Comparison of ENCODE assay signal across 16 cellular contexts in genomic region chr16:89166696-89167424, GRCh38. TPM values are rescaled to one million over a fixed set of nuclear protein-coding genes. Genes with fewer than 3 reads are reported as not detected.
A peak's percentile ranks its signal among the peaks of the same experiment; 100 is the strongest.
DNase-seq lines count a peak whose midpoint lies in the region; FAIRE-seq and TF ChIP-seq lines count a peak whose summit lies in the region.
"Had no signal": no experiment of that assay in that cellular context is flagged by ENCODE, and none has a peak within 500 bp of the region (broad histone marks: within the 10 kb centered on the region; RNA-seq: fewer than 3 reads in every experiment).

No MANE protein-coding gene starts in this region.

- CTCF ChIA-PET in mammary epithelial cell (lab: Charles Lee; ENCODE audit: low non-redundant PET) = interaction anchor here (0.6 to 0.8 kb wide), 3 partner anchors 196 to 362 kb away, joined by 3 to 6 read pairs (median 4); no protein-coding TSS in a partner anchor
- CTCF ChIA-PET in MCF 10A (lab: Yijun Ruan, JAX) = interaction anchor here (0.5 to 2.4 kb wide), 31 partner anchors 11 to 1386 kb away, joined by 3 to 13 read pairs (median 4); partner anchors contain the start of genes APRT, GALNS and TRAPPC2L

- no peak overlapping the region for H3K4me3 Mint-ChIP-seq in MCF 10A (ENCODE audit: unreplicated experiment)
- H3K4me3 Mint-ChIP-seq: activated CD4-positive, alpha-beta T cell treated with anti-CD3 and anti-CD28 coated beads, Interleukin-2, amount 10 ng/mL, durations not matched to agents 7 days and 5 days; activated naive CD4-positive, alpha-beta T cell treated with anti-CD3 and anti-CD28 coated beads, Interleukin-2, amount 10 ng/mL, durations not matched to agents 7 days and 5 days; CD4-positive, CD25-positive, alpha-beta regulatory T cell; T-helper 2 cell treated with Interferon-gamma antibody and Interleukin-4, amounts not matched to agents 5 μg/mL and 100 μg/mL, for 36 hours had no signal

- H3K9me3 Mint-ChIP-seq in MCF 10A (ENCODE audit: unreplicated experiment) = no peaks in the 10 kb centered on the region
- H3K9me3 Mint-ChIP-seq: activated CD4-positive, alpha-beta T cell treated with anti-CD3 and anti-CD28 coated beads, Interleukin-2, amount 10 ng/mL, durations not matched to agents 7 days and 5 days; activated naive CD4-positive, alpha-beta T cell treated with anti-CD3 and anti-CD28 coated beads, Interleukin-2, amount 10 ng/mL, durations not matched to agents 7 days and 5 days; CD4-positive, CD25-positive, alpha-beta regulatory T cell; T-helper 2 cell treated with Interferon-gamma antibody and Interleukin-4, amounts not matched to agents 5 μg/mL and 100 μg/mL, for 36 hours had no signal

- H3K79me2 ChIP-seq in mammary epithelial cell (ENCODE audit: insufficient read depth, low read length) = no peaks in the 10 kb centered on the region

- no peaks in the 10 kb centered on the region for H3K36me3 ChIP-seq in mammary epithelial cell (ENCODE audit: insufficient read depth, low read length)
- H3K36me3 ChIP-seq in WERI-Rb-1 = no peaks in the 10 kb centered on the region
- H3K36me3 ChIP-seq in iPS-15b (ENCODE audit: control insufficient read depth, insufficient read depth, low read length) = no peaks in the 10 kb centered on the region
- no peaks in the 10 kb centered on the region for H3K36me3 ChIP-seq in spleen
- H3K36me3 ChIP-seq: left lung, SJSA1, upper lobe of left lung had no signal

- no peaks in the 10 kb centered on the region for H4K20me1 ChIP-seq in mammary epithelial cell (ENCODE audit: insufficient read depth, low read length)

- H3K27me3 ChIP-seq in mammary epithelial cell (ENCODE audit: insufficient read depth, low read length) (no peaks in the 10 kb centered on the region), WERI-Rb-1 (ENCODE audit: insufficient read depth, low read depth, severe bottlenecking) (no peaks in the 10 kb centered on the region), iPS-15b (ENCODE audit: control insufficient read depth, insufficient read depth, low read length) (peaks cover 4% of the 10 kb centered on the region), spleen (replicated peaks in 1 of 7) (peaks cover 0 to 67% (median 14%) of the 10 kb centered on the region in 7 donors)

- H3K4me3 ChIP-seq in mammary epithelial cell (replicated peaks in 1 of 3; ENCODE audit: insufficient read depth in 1 of 3, low read depth in 2 of 3, low read length in 3 of 3) = peak overlapping the region in 1 of 3 experiments; percentile 12
- H3K4me3 ChIP-seq in WERI-Rb-1 (ENCODE audit: low read depth, low read length) = no peak overlapping the region
- no peak overlapping the region for H3K4me3 ChIP-seq in iPS-15b (ENCODE audit: low read depth, low read length)
- H3K4me3 ChIP-seq in spleen = peak overlapping the region in 6 of 8 donors; percentile 14 to 53 (median 30)
- H3K4me3 ChIP-seq: left lung, SJSA1 had no signal

- H3K4me1 ChIP-seq in mammary epithelial cell (ENCODE audit: insufficient read depth, low read length) (peaks cover 29% of the 10 kb centered on the region), iPS-15b (ENCODE audit: control insufficient read depth, insufficient read depth, low read length) (peaks cover 3% of the 10 kb centered on the region), spleen (peaks cover 15 to 68% (median 36%) of the 10 kb centered on the region in 6 donors)

- no peak for TF ChIP-seq POLR2A in spleen (IDR thresholded peaks at IDR 0.05)

- H3K27me3 Mint-ChIP-seq in MCF 10A (ENCODE audit: insufficient read depth, unreplicated experiment) = no peaks in the 10 kb centered on the region
- H3K27me3 Mint-ChIP-seq: CD4-positive, CD25-positive, alpha-beta regulatory T cell had no signal

- H3K27ac ChIP-seq in mammary epithelial cell (ENCODE audit: insufficient read depth, low read depth, low read length) (no peak overlapping the region), WERI-Rb-1 (peak overlapping the region; percentile 56), spleen (peak overlapping the region in 5 of 8 donors; percentile 58 to 66 (median 60))
- H3K27ac ChIP-seq: left lung, SJSA1, upper lobe of left lung had no signal

- peak overlapping the region; percentile 65 for H2AFZ ChIP-seq in mammary epithelial cell (ENCODE audit: low read depth, low read length)

- no peak for FAIRE-seq in HTR-8/SVneo (lab: Jason Lieb, UNC)
- FAIRE-seq: colon had no signal

- 90% methylated on average over 8 of the region's 18 CpGs for WGBS in mammary epithelial cell (ENCODE audit: low coverage, missing lambda C conversion rate)
- 61 to 72% (median 65%) methylated on average over 6 to 18 of the region's 18 CpGs for WGBS in spleen, 5 donors

- no peaks in the 10 kb centered on the region for H3K36me3 Mint-ChIP-seq in MCF 10A (ENCODE audit: insufficient read depth, unreplicated experiment)
- H3K36me3 Mint-ChIP-seq: activated naive CD4-positive, alpha-beta T cell treated with anti-CD3 and anti-CD28 coated beads, Interleukin-2, amount 10 ng/mL, durations not matched to agents 7 days and 5 days; CD4-positive, CD25-positive, alpha-beta regulatory T cell had no signal

- no peak overlapping the region for H3K27ac Mint-ChIP-seq in MCF 10A (ENCODE audit: low read depth, unreplicated experiment)
- H3K27ac Mint-ChIP-seq: activated CD4-positive, alpha-beta T cell treated with anti-CD3 and anti-CD28 coated beads, Interleukin-2, amount 10 ng/mL, durations not matched to agents 7 days and 5 days; activated naive CD4-positive, alpha-beta T cell treated with anti-CD3 and anti-CD28 coated beads, Interleukin-2, amount 10 ng/mL, durations not matched to agents 7 days and 5 days; T-helper 2 cell treated with Interferon-gamma antibody and Interleukin-4, amounts not matched to agents 5 μg/mL and 100 μg/mL, for 36 hours had no signal

- no TSS peak for BruUV-seq in mammary epithelial cell (replicated peaks; lab: Mats Ljungman, UMichigan)
- BruUV-seq in MCF 10A (replicated peaks; lab: Mats Ljungman, UMichigan) = no TSS peak

- peaks cover 12% of the 10 kb centered on the region for H3K4me1 Mint-ChIP-seq in MCF 10A (ENCODE audit: insufficient read depth, unreplicated experiment)

- dilution Hi-C loops in mammary epithelial cell (cut with HindIII; ENCODE audit: low sequenced_read_pairs) = no loop called here

- POLR2A ChIA-PET in MCF 10A (lab: Yijun Ruan, JAX) = interaction anchor here (1.1 kb wide), 1 partner anchor 354 kb away, joined by 8 read pairs; the partner anchor contains the start of gene APRT

- H3K9ac ChIP-seq in mammary epithelial cell (ENCODE audit: insufficient read depth, low read length) = no peak overlapping the region
- H3K9ac ChIP-seq in iPS-15b (ENCODE audit: low read depth, low read length) = peak overlapping the region; percentile 47

- in situ Hi-C loops in mammary epithelial cell (cut with MboI; ENCODE audit: low sequenced_read_pairs in 2 of 2) = loop anchor here (10.0 to 25.0 kb wide), 4 partner anchors 232 to 432 kb away; partner anchors contain the start of genes APRT (in 2 of the 2) and CDT1 (in 1 of the 2)

- no peak for DNase-seq in mammary epithelial cell
- DNase-seq in MCF 10A (ENCODE audit: unreplicated experiment) = no peak
- no peak for DNase-seq in WERI-Rb-1
- DNase-seq in spleen = no peak
- no peak for DNase-seq in D341Med (ENCODE audit: low spot score)
- no peak for DNase-seq in HTR-8/SVneo (ENCODE audit: insufficient read length, low spot score)
- DNase-seq in DMS153 (lab: John Stamatoyannopoulos, UW) = no peak

- H3K4me2 ChIP-seq in mammary epithelial cell (ENCODE audit: insufficient read depth, low read depth, low read length) = peak overlapping the region; percentile 55

- H3K9me3 ChIP-seq in mammary epithelial cell (replicated peaks; ENCODE audit: insufficient read depth, low read length) = no peaks in the 10 kb centered on the region
- no peaks in the 10 kb centered on the region for H3K9me3 ChIP-seq in WERI-Rb-1 (ENCODE audit: severe bottlenecking)
- H3K9me3 ChIP-seq in iPS-15b (ENCODE audit: control insufficient read depth, insufficient read depth, low read length) = no peaks in the 10 kb centered on the region
- no peaks in the 10 kb centered on the region for H3K9me3 ChIP-seq in spleen
- H3K9me3 ChIP-seq: left lung, SJSA1, upper lobe of left lung had no signal

- intact Hi-C loops in mammary epithelial cell (cut with micrococcal nuclease) (loop anchor here (1.0 to 2.0 kb wide), 4 partner anchors 225 to 430 kb away; no protein-coding TSS in a partner anchor), MCF 10A (cut with micrococcal nuclease) (loop anchor here (1.0 kb wide), 2 partner anchors 351 to 355 kb away; no protein-coding TSS in a partner anchor), spleen (cut with DNase I; ENCODE audit: low total_unique reads) (loop anchor here (5.0 to 10.0 kb wide), 2 partner anchors 222 to 430 kb away; no protein-coding TSS in a partner anchor)

- TF ChIP-seq CTCF in mammary epithelial cell (conservative IDR thresholded peaks at IDR 0.05 in 1 of 2, IDR thresholded peaks at IDR 0.05 in 1 of 2; ENCODE audit: extremely low read depth in 1 of 2, insufficient read depth in 1 of 2, low read depth in 1 of 2, low read length in 2 of 2) (no peak), MCF 10A (IDR thresholded peaks at IDR 0.05; ENCODE audit: unreplicated experiment) (no peak), WERI-Rb-1 (IDR thresholded peaks at IDR 0.05; ENCODE audit: low read depth, low read length) (no peak), spleen (IDR thresholded peaks at IDR 0.05 in 8 of 11, conservative IDR thresholded peaks at IDR 0.05 in 3 of 11) (no peak)

RNA-seq across cellular contexts. Expression of gene CDH15, which starts 4.7 kb away (rescaled TPM):
- total RNA-seq in mammary epithelial cell (under 1 TPM; 0.14 to 0.33 TPM), MCF 10A (2022) (not detected in 2 replicates), spleen (1 to 10 TPM in 5 of 7 donors, under 1 TPM in 2; 0.74 to 7.4 (median 1.5) TPM)
- polyA plus RNA-seq in mammary epithelial cell (not detected), spleen (1 to 10 TPM in 1 of 3 donors, under 1 TPM in 2; 0.14 to 1.1 (median 0.57) TPM)
- not detected for polyA minus RNA-seq in mammary epithelial cell
- total RNA-seq: activated CD4-positive, alpha-beta T cell treated with anti-CD3 and anti-CD28 coated beads, Interleukin-2, amount 10 ng/mL, durations not matched to agents 7 days and 5 days had no signal
- polyA plus RNA-seq: CD4-positive, CD25-positive, alpha-beta regulatory T cell had no signal

RNA-seq across cellular contexts. Expression of gene SLC22A31, which starts 33.5 kb away (rescaled TPM):
- total RNA-seq in mammary epithelial cell (under 1 TPM in 1 of 2 donors, not detected in 1; 0.45 TPM), MCF 10A (2022) (not detected in 2 replicates), spleen (1 to 10 TPM in 6 of 7 donors, under 1 TPM in 1; 0.98 to 8.3 (median 4.9) TPM)
- polyA plus RNA-seq in mammary epithelial cell (not detected), spleen (1 to 10 TPM; 1.1 to 5.6 (median 4.2) TPM)
- not detected for polyA minus RNA-seq in mammary epithelial cell
- total RNA-seq: CD4-positive, CD25-positive, alpha-beta regulatory T cell; SJSA1 had no signal

RNA-seq across cellular contexts. Expression of gene ZNF778, which starts 50.6 kb away (rescaled TPM):
- 10 to 100 TPM in 1 of 2 donors, 1 to 10 TPM in 1; 8.5 to 10.2 TPM for total RNA-seq in mammary epithelial cell
- polyA plus RNA-seq in mammary epithelial cell = 4.3 TPM
- polyA minus RNA-seq in mammary epithelial cell = 6.8 TPM
- total RNA-seq in MCF 10A (2022) = 13.5 and 15.8 TPM in 2 replicates
- total RNA-seq in spleen = 10 to 100 TPM in 6 of 7 donors, 1 to 10 TPM in 1; 9.4 to 34.4 (median 12.9) TPM
- polyA plus RNA-seq in spleen = 1 to 10 TPM; 1.6 to 3.1 (median 1.8) TPM

Comparison
In these comparisons a context has a peak if more than half of its experiments do, and no peak if none do; other contexts are left out.
1. H3K4me3 ChIP-seq: peak in spleen (6 of 8); none in WERI-Rb-1 (single experiment) and iPS-15b (single experiment).